8 cellular contexts compared by ENCODE assay signal in the genomic region with DNA sequence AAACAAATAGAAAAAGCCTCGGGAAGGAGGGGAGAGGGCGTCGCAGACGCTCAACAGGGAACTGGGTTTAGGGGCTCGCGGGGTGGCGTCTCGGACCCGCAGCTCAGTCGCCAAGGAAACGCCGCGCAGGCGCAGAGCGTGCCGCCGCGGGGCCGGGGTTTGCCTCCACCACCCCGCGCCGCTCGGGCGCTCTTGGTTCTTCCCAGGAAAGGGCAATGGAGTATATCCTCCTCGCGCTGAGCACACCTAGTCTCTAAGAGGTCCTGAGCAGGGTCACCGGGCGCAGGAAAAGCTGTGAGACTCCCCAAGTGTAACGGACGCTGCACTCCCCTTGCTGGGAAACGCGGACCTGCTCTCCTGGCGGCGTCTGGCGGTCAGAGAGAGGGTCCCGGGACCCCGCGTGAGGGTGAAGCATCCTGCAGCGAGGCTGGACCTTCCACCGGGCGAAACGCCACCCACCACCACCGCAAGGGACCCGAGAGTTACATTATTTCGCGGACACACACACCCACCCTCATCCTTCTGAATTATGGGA. TPM values are rescaled to one million over a fixed set of nuclear protein-coding genes. Genes with fewer than 3 reads are reported as not detected.
DNase-seq lines count a peak whose midpoint lies in the region; ATAC-seq, FAIRE-seq and TF ChIP-seq lines count a peak whose summit lies in the region.

No MANE protein-coding gene starts in this region.

- POLR2A ChIA-PET in MCF 10A (lab: Yijun Ruan, JAX) = interaction anchor here (0.7 kb wide), 1 partner anchor 61 kb away, joined by 3 read pairs; no protein-coding TSS in a partner anchor

- FAIRE-seq in H54 (lab: Jason Lieb, UNC) = no peak

- intact Hi-C loops in MCF 10A (cut with micrococcal nuclease) = no loop called here

- peak; percentile 82 for DNase-seq in Daoy (ENCODE audit: low read depth)
- peak; percentile 76 for DNase-seq in H54 (ENCODE audit: insufficient read length, low spot score)
- DNase-seq in NCI-H1048 (lab: John Stamatoyannopoulos, UW) = peak; percentile 54
- peak in 2 of 3 donors; percentile 7 to 12 for DNase-seq in T-helper 17 cell
- peak; percentile 47 for DNase-seq in MCF 10A (ENCODE audit: unreplicated experiment)
- peak; percentile 65 for DNase-seq in kidney glomerular epithelial cell (lab: John Stamatoyannopoulos, UW)
- DNase-seq in stimulated activated CD4-positive, alpha-beta T cell treated with anti-CD3 and anti-CD28 coated beads, Interleukin-1b, Interleukin-23, amount 100 ng/mL, for 48 hours = peak; percentile 25
- DNase-seq in amniotic stem cell (lab: John Stamatoyannopoulos, UW) = no peak

- H3K36me3 Mint-ChIP-seq in T-helper 17 cell (ENCODE audit: low read depth) = no peaks in the 10 kb centered on the region
- H3K36me3 Mint-ChIP-seq in MCF 10A (ENCODE audit: insufficient read depth, unreplicated experiment) = no peaks in the 10 kb centered on the region

- H3K9me3 Mint-ChIP-seq in MCF 10A (ENCODE audit: unreplicated experiment) = no peaks in the 10 kb centered on the region

- peak overlapping the region; percentile 95 for H3K4me3 Mint-ChIP-seq in T-helper 17 cell
- H3K4me3 Mint-ChIP-seq in MCF 10A (ENCODE audit: unreplicated experiment) = peak overlapping the region; percentile 78

- peak; percentile 36 for ATAC-seq in T-helper 17 cell

- no TSS peak for BruUV-seq in MCF 10A (replicated peaks; lab: Mats Ljungman, UMichigan)

- no peak for TF ChIP-seq POLR2A in H54 (IDR thresholded peaks at IDR 0.05; ENCODE audit: low read depth, low read length)

- H3K27me3 Mint-ChIP-seq in T-helper 17 cell (peaks cover 48% of the 10 kb centered on the region), MCF 10A (ENCODE audit: insufficient read depth, unreplicated experiment) (peaks cover 24% of the 10 kb centered on the region)

- H3K9me3 ChIP-seq in T-helper 17 cell (ENCODE audit: control insufficient read depth, low read length, poor library complexity, severe bottlenecking) = no peaks in the 10 kb centered on the region

- peaks cover 19% of the 10 kb centered on the region for H3K4me1 Mint-ChIP-seq in T-helper 17 cell
- peaks cover 5% of the 10 kb centered on the region for H3K4me1 Mint-ChIP-seq in MCF 10A (ENCODE audit: insufficient read depth, unreplicated experiment)

- no peak for TF ChIP-seq CTCF in MCF 10A (IDR thresholded peaks at IDR 0.05; ENCODE audit: unreplicated experiment)

- CTCF ChIA-PET in MCF 10A (lab: Yijun Ruan, JAX) = interaction anchor here (0.6 to 1.7 kb wide), 2 partner anchors 32 to 61 kb away, joined by 3 to 4 read pairs; no protein-coding TSS in a partner anchor

- H3K27ac Mint-ChIP-seq in T-helper 17 cell (peak overlapping the region; percentile 94), MCF 10A (ENCODE audit: low read depth, unreplicated experiment) (peak overlapping the region; percentile 64)

RNA-seq across cellular contexts. Expression of a gene that starts 0.7 kb away (rescaled TPM):
- total RNA-seq in Daoy (2014; rRNA removed; shearing (Covaris generic)) = 1.5 and 2.0 TPM in 2 replicates
- total RNA-seq in T-helper 17 cell = under 1 TPM; 0.15 to 0.83 TPM
- total RNA-seq in MCF 10A (2022) = 0.10 and 0.12 TPM in 2 replicates
